ENCODE assay signal across 8 cellular contexts in the genomic region with DNA sequence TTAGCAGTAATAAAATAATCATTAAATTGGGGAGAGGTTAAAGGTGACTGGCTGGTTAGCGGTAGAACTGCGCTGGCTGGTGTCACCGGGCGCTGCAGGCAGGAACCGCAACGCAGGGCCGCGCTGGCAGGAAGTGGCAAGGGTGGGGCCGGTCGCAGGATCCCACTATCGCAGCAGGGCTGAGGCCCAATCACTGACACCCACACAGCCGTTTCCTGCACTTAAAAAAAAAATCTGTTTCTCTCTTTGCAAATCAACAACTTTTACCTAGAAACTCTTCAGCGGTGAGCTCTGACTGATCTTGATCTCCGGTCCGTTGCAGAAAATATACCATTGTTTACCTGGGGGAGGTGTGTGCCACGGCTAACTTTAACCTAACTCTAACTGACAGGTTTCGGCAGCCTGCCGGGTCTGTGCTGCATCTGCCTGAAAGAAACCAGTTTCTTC. TPM values are rescaled to one million over a fixed set of nuclear protein-coding genes. Genes with fewer than 3 reads are reported as not detected.
DNase-seq lines count a peak whose midpoint lies in the region; ATAC-seq and TF ChIP-seq lines count a peak whose summit lies in the region.

No MANE protein-coding gene starts in this region.

- peak; percentile 90 for DNase-seq in Right ventricle myocardium inferior (ENCODE audit: missing footprints)
- no peak for DNase-seq in right atrium auricular region (ENCODE audit: low spot score)
- DNase-seq in Jurkat, Clone E6-1 (ENCODE audit: low read depth, low spot score), result peak; percentile 94
- peak; percentile 81 for DNase-seq in activated CD8-positive, alpha-beta memory T cell treated with anti-CD3 and anti-CD28 coated beads, Interleukin-2, amount 50 U/mL, for 4 hours
- DNase-seq in left lung, result peak; percentile 79 to 94
- peak; percentile 86 for DNase-seq in stimulated activated naive CD4-positive, alpha-beta T cell treated with Interleukin-2 at 50 U/mL for 16 hours (lab: John Stamatoyannopoulos, UW)
- DNase-seq in NCI-H226, result no peak
- DNase-seq in SK-N-SH, result no peak

- H3K9me3 ChIP-seq in right atrium auricular region (no peaks in the 10 kb centered on the region), left lung (no peaks in the 10 kb centered on the region), SK-N-SH (no peaks in the 10 kb centered on the region)

- H3K9ac ChIP-seq in SK-N-SH, result no peak overlapping the region

- ATAC-seq in Right ventricle myocardium inferior (peak; percentile 45), left lung (peak; percentile 71)

- H3K4me1 ChIP-seq in right atrium auricular region (peaks cover 0 to 40% of the 10 kb centered on the region in 2 donors), left lung (peaks cover 14 to 83% of the 10 kb centered on the region in 2 donors), SK-N-SH (ENCODE audit: control insufficient read depth in 1 of 2, insufficient read depth in 2 of 2, low read depth in 1 of 2, low read length in 1 of 2) (no peaks in the 10 kb centered on the region)

- intact Hi-C loops in Right ventricle myocardium inferior (cut with DNase I) (no loop called here), left lung (cut with DNase I) (no loop called here)

- no peak overlapping the region for H3K4me3 ChIP-seq in right atrium auricular region
- peak overlapping the region; percentile 39 for H3K4me3 ChIP-seq in Jurkat, Clone E6-1 (ENCODE audit: low read length)
- H3K4me3 ChIP-seq in left lung, result no peak overlapping the region
- H3K4me3 ChIP-seq in SK-N-SH (ENCODE audit: low read depth in 2 of 2, low read length in 1 of 2), result no peak overlapping the region

- WGBS in SK-N-SH (ENCODE audit: low lambda C conversion rate), result 93% methylated on average over 12 of the region's 18 CpGs

- H3K27me3 ChIP-seq in right atrium auricular region, result no peaks in the 10 kb centered on the region
- no peaks in the 10 kb centered on the region for H3K27me3 ChIP-seq in left lung
- no peaks in the 10 kb centered on the region for H3K27me3 ChIP-seq in SK-N-SH (ENCODE audit: insufficient read depth)

- H2AFZ ChIP-seq in SK-N-SH (ENCODE audit: low read depth), result no peak overlapping the region

- H3F3A ChIP-seq in SK-N-SH (replicated peaks; ENCODE audit: insufficient read depth), result no peaks in the 10 kb centered on the region

- H3K36me3 ChIP-seq in right atrium auricular region (peaks cover 36% of the 10 kb centered on the region), left lung (peaks cover 0 to 31% of the 10 kb centered on the region in 2 donors), SK-N-SH (replicated peaks in 1 of 2; ENCODE audit: control insufficient read depth in 1 of 2, insufficient read depth in 2 of 2, low read length in 1 of 2) (peaks cover 0 to 20% of the 10 kb centered on the region in 2 experiments)

- no peak for TF ChIP-seq EP300 in SK-N-SH (IDR thresholded peaks at IDR 0.05; ENCODE audit: borderline replicate concordance in 1 of 2, low read depth in 1 of 2, low read length in 1 of 2)

- no peak overlapping the region for H3K27ac ChIP-seq in right atrium auricular region
- H3K27ac ChIP-seq in left lung, result peak overlapping the region; percentile 33 to 72
- H3K27ac ChIP-seq in SK-N-SH (ENCODE audit: low read depth in 2 of 2, low read length in 1 of 2), result no peak overlapping the region

- H3K9me2 ChIP-seq in SK-N-SH, result no peaks in the 10 kb centered on the region

- H4K20me1 ChIP-seq in SK-N-SH (ENCODE audit: insufficient read depth), result no peaks in the 10 kb centered on the region

- POLR2A ChIA-PET in SK-N-SH (lab: Yijun Ruan, JAX), result no interaction called here

- TF ChIP-seq RAD21 in SK-N-SH (IDR thresholded peaks at IDR 0.05; ENCODE audit: low read length), result no peak

- no peaks in the 10 kb centered on the region for H3K79me2 ChIP-seq in SK-N-SH (ENCODE audit: insufficient read depth)

- TF ChIP-seq CTCF in right atrium auricular region (IDR thresholded peaks at IDR 0.05) (no peak), left lung (IDR thresholded peaks at IDR 0.05) (no peak), SK-N-SH (IDR thresholded peaks at IDR 0.05) (no peak)

- no peak overlapping the region for H3K4me2 ChIP-seq in SK-N-SH

- CTCF ChIA-PET in SK-N-SH (lab: Yijun Ruan, JAX), result interaction anchor here (1.0 to 3.0 kb wide), 2 partner anchors 10 to 15 kb away, joined by 3 to 13 read pairs; no protein-coding TSS in a partner anchor

TF ChIP-seq in SK-N-SH, 30 proteins besides CTCF, POLR2A, EP300 and RAD21:
- TF ChIP-seq CHD2 (IDR thresholded peaks at IDR 0.05; ENCODE audit: low read length, partially characterized antibody), result no peak
- TF ChIP-seq SMC3 (IDR thresholded peaks at IDR 0.05; ENCODE audit: low read depth, low read length), result no peak
- TF ChIP-seq, protein P1, sequence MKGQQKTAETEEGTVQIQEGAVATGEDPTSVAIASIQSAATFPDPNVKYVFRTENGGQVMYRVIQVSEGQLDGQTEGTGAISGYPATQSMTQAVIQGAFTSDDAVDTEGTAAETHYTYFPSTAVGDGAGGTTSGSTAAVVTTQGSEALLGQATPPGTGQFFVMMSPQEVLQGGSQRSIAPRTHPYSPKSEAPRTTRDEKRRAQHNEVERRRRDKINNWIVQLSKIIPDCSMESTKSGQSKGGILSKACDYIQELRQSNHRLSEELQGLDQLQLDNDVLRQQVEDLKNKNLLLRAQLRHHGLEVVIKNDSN (IDR thresholded peaks at IDR 0.05; ENCODE audit: borderline replicate concordance, low read depth), result no peak
- TF ChIP-seq ELF1 (IDR thresholded peaks at IDR 0.05), result no peak
- TF ChIP-seq MXI1 (IDR thresholded peaks at IDR 0.05; ENCODE audit: low read depth, low read length), result no peak
- TF ChIP-seq SIN3A (IDR thresholded peaks at IDR 0.05; ENCODE audit: borderline replicate concordance, low read depth, low read length), result no peak
- TF ChIP-seq NRF1 (IDR thresholded peaks at IDR 0.05; ENCODE audit: low read depth, low read length), result no peak
- TF ChIP-seq, protein P2, sequence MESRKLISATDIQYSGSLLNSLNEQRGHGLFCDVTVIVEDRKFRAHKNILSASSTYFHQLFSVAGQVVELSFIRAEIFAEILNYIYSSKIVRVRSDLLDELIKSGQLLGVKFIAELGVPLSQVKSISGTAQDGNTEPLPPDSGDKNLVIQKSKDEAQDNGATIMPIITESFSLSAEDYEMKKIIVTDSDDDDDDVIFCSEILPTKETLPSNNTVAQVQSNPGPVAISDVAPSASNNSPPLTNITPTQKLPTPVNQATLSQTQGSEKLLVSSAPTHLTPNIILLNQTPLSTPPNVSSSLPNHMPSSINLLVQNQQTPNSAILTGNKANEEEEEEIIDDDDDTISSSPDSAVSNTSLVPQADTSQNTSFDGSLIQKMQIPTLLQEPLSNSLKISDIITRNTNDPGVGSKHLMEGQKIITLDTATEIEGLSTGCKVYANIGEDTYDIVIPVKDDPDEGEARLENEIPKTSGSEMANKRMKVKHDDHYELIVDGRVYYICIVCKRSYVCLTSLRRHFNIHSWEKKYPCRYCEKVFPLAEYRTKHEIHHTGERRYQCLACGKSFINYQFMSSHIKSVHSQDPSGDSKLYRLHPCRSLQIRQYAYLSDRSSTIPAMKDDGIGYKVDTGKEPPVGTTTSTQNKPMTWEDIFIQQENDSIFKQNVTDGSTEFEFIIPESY (IDR thresholded peaks at IDR 0.05; ENCODE audit: borderline replicate concordance, low read depth), result no peak
- no peak for TF ChIP-seq TCF12 (IDR thresholded peaks at IDR 0.05)
- TF ChIP-seq YY1 (IDR thresholded peaks at IDR 0.05; ENCODE audit: low read depth), result no peak
- TF ChIP-seq EZH2phosphoT487 (IDR thresholded peaks at IDR 0.05; ENCODE audit: borderline replicate concordance, low read depth), result no peak
- TF ChIP-seq FOXJ3 (CRISPR knock-in tag; IDR thresholded peaks at IDR 0.05), result no peak
- no peak for TF ChIP-seq RCOR1 (IDR thresholded peaks at IDR 0.05; ENCODE audit: low read length)
- no peak for TF ChIP-seq RXRA (IDR thresholded peaks at IDR 0.05; ENCODE audit: borderline replicate concordance, low read depth)
- no peak for TF ChIP-seq TEAD4 (IDR thresholded peaks at IDR 0.05; ENCODE audit: borderline replicate concordance, insufficient read depth)
TF ChIP-seq in SK-N-SH: peak in this region for 0.

RNA-seq across cellular contexts. Expression of a gene that starts 46.9 kb away (rescaled TPM):
- total RNA-seq in Right ventricle myocardium inferior (73.1 TPM), right atrium auricular region (10 to 100 TPM; 40.9 to 82.3 TPM), left lung (10 to 100 TPM; 30.2 to 75.9 TPM)
- polyA plus RNA-seq in Jurkat, Clone E6-1 (2012; ENCODE audit: insufficient read depth, insufficient read length), result 22.6 TPM
- 2.8 and 6.9 TPM in 2 replicates for polyA plus RNA-seq in SK-N-SH (2012; rRNA removed)
- 3.7 and 6.6 TPM in 2 replicates for polyA plus RNA-seq in SK-N-SH (2012; cell fraction: cytosol; rRNA removed)
- polyA plus RNA-seq in SK-N-SH (2012; cell fraction: nucleus; rRNA removed), result 18.9 and 48.1 TPM in 2 replicates

Comparison
In these comparisons a context has a peak if more than half of its experiments do, and no peak if none do; other contexts are left out.
1. DNase-seq: peak in Right ventricle myocardium inferior (single experiment), Jurkat, Clone E6-1 (single experiment), activated CD8-positive, alpha-beta memory T cell treated with anti-CD3 and anti-CD28 coated beads, Interleukin-2, amount 50 U/mL, for 4 hours (single experiment), left lung (2 of 2) and stimulated activated naive CD4-positive, alpha-beta T cell treated with Interleukin-2 at 50 U/mL for 16 hours (single experiment); none in right atrium auricular region (single experiment), NCI-H226 (single experiment) and SK-N-SH (single experiment).
2. H3K27ac ChIP-seq: peak in left lung (2 of 2); none in right atrium auricular region (0 of 2) and SK-N-SH (0 of 2).